Comparison of ENCODE assay signal across 8 cellular contexts in genomic region chr2:144515694-144516416, GRCh38. TPM values are rescaled to one million over a fixed set of nuclear protein-coding genes. Genes with fewer than 3 reads are reported as not detected.
DNase-seq lines count a peak whose midpoint lies in the region; ATAC-seq lines count a peak whose summit lies in the region.

No MANE protein-coding gene starts in this region.

- H3K27ac ChIP-seq in angular gyrus (ENCODE audit: low read depth, low read length) (peak overlapping the region; percentile 99), skin epidermis (peak overlapping the region; percentile 87 to 100 (median 97))

- no peak for ATAC-seq in HG03432 (IDR thresholded peaks at IDR 0.05; ENCODE audit: unreplicated experiment)

- peak overlapping the region; percentile 70 for H3K4me3 ChIP-seq in GM08714 (ENCODE audit: low read length)
- peak overlapping the region; percentile 46 to 75 (median 54) for H3K4me3 ChIP-seq in skin epidermis

- DNase-seq in NOMO-1 (lab: John Stamatoyannopoulos, UW; ENCODE audit: unreplicated experiment in 2 of 2) (peak; percentile 39 to 48), iPS-NIHi11 (ENCODE audit: low spot score) (peak; percentile 25), hepatic stellate cell (ENCODE audit: low spot score) (no peak), cerebellum (ENCODE audit: low spot score) (no peak)

RNA-seq across cellular contexts. Expression of gene ZEB2, which starts 4.1 kb away (rescaled TPM):
- 107 TPM for total RNA-seq in cerebellum

Comparison
In these comparisons a context has a peak if more than half of its experiments do, and no peak if none do; other contexts are left out.
1. DNase-seq: peak in NOMO-1 (2 of 2) and iPS-NIHi11 (single experiment); none in hepatic stellate cell (single experiment) and cerebellum (single experiment).